Comparison of ENCODE assay signal across 22 cellular contexts in genomic region chr7:51066405-51066882, GRCh38.
"Had no signal": no experiment of that assay in that cellular context is flagged by ENCODE, and none has a peak within 500 bp of the region (broad histone marks: within the 10 kb centered on the region; RNA-seq: fewer than 3 reads in every experiment).

No MANE protein-coding gene starts in this region.

- H3K4me3 Mint-ChIP-seq: activated CD4-positive, alpha-beta T cell treated with anti-CD3 and anti-CD28 coated beads, Interleukin-2, amount 10 ng/mL, durations not matched to agents 7 days and 5 days; activated naive CD4-positive, alpha-beta T cell treated with anti-CD3 and anti-CD28 coated beads, Interleukin-2, amount 10 ng/mL, durations not matched to agents 7 days and 5 days; activated naive CD8-positive, alpha-beta T cell treated with anti-CD3 and anti-CD28 coated beads, Interleukin-2, amount 50 U/mL, for 24 hours; naive B cell; stimulated activated effector memory CD8-positive, alpha-beta T cell treated with anti-CD3 and anti-CD28 coated beads, Interleukin-12 subunit alpha, Interleukin-12 subunit beta, amount 100 ng/mL, for 72 hours had no signal

- H3K27me3 ChIP-seq: ascending aorta, breast epithelium, ovary had no signal

- H3K27ac Mint-ChIP-seq: activated CD4-positive, alpha-beta T cell treated with anti-CD3 and anti-CD28 coated beads, Interleukin-2, amount 10 ng/mL, durations not matched to agents 7 days and 5 days; activated naive CD4-positive, alpha-beta T cell treated with anti-CD3 and anti-CD28 coated beads, Interleukin-2, amount 10 ng/mL, durations not matched to agents 7 days and 5 days; activated naive CD8-positive, alpha-beta T cell treated with anti-CD3 and anti-CD28 coated beads, Interleukin-2, amount 50 U/mL, for 24 hours; stimulated activated effector memory CD8-positive, alpha-beta T cell treated with anti-CD3 and anti-CD28 coated beads, Interleukin-12 subunit alpha, Interleukin-12 subunit beta, amount 100 ng/mL, for 72 hours had no signal

- H3K4me3 ChIP-seq: ascending aorta, breast epithelium, ovary, thoracic aorta had no signal

- H3K36me3 Mint-ChIP-seq: activated naive CD4-positive, alpha-beta T cell treated with anti-CD3 and anti-CD28 coated beads, Interleukin-2, amount 10 ng/mL, durations not matched to agents 7 days and 5 days; naive B cell; stimulated activated effector memory CD8-positive, alpha-beta T cell treated with anti-CD3 and anti-CD28 coated beads, Interleukin-12 subunit alpha, Interleukin-12 subunit beta, amount 100 ng/mL, for 72 hours had no signal

- ATAC-seq: activated CD4-positive, CD25-positive, alpha-beta regulatory T cell treated with anti-CD3 and anti-CD28 coated beads, Interleukin-2, amount 50 U/mL, for 24 hours; activated naive CD8-positive, alpha-beta T cell treated with anti-CD3 and anti-CD28 coated beads, Interleukin-2, amount 50 U/mL, for 24 hours; left ventricle myocardium superior; sciatic nerve had no signal

- FAIRE-seq: keratinocyte had no signal

- H3K4me1 Mint-ChIP-seq: activated CD4-positive, alpha-beta T cell treated with anti-CD3 and anti-CD28 coated beads, Interleukin-2, amount 10 ng/mL, durations not matched to agents 7 days and 5 days; activated naive CD4-positive, alpha-beta T cell treated with anti-CD3 and anti-CD28 coated beads, Interleukin-2, amount 10 ng/mL, durations not matched to agents 7 days and 5 days; activated naive CD8-positive, alpha-beta T cell treated with anti-CD3 and anti-CD28 coated beads, Interleukin-2, amount 50 U/mL, for 24 hours; naive B cell; stimulated activated effector memory CD8-positive, alpha-beta T cell treated with anti-CD3 and anti-CD28 coated beads, Interleukin-12 subunit alpha, Interleukin-12 subunit beta, amount 100 ng/mL, for 72 hours had no signal

- H3K27me3 Mint-ChIP-seq: activated CD4-positive, alpha-beta T cell treated with anti-CD3 and anti-CD28 coated beads, Interleukin-2, amount 10 ng/mL, durations not matched to agents 7 days and 5 days; activated naive CD4-positive, alpha-beta T cell treated with anti-CD3 and anti-CD28 coated beads, Interleukin-2, amount 10 ng/mL, durations not matched to agents 7 days and 5 days; activated naive CD8-positive, alpha-beta T cell treated with anti-CD3 and anti-CD28 coated beads, Interleukin-2, amount 50 U/mL, for 24 hours; naive B cell had no signal

- H3K4me1 ChIP-seq: ascending aorta, breast epithelium had no signal

- H3K9me3 Mint-ChIP-seq: activated CD4-positive, alpha-beta T cell treated with anti-CD3 and anti-CD28 coated beads, Interleukin-2, amount 10 ng/mL, durations not matched to agents 7 days and 5 days; activated naive CD4-positive, alpha-beta T cell treated with anti-CD3 and anti-CD28 coated beads, Interleukin-2, amount 10 ng/mL, durations not matched to agents 7 days and 5 days; activated naive CD8-positive, alpha-beta T cell treated with anti-CD3 and anti-CD28 coated beads, Interleukin-2, amount 50 U/mL, for 24 hours; naive B cell; stimulated activated effector memory CD8-positive, alpha-beta T cell treated with anti-CD3 and anti-CD28 coated beads, Interleukin-12 subunit alpha, Interleukin-12 subunit beta, amount 100 ng/mL, for 72 hours had no signal

- H3K9me3 ChIP-seq: ascending aorta, breast epithelium, ovary, thoracic aorta had no signal

- DNase-seq: activated CD4-positive, alpha-beta T cell treated with anti-CD3 and anti-CD28 coated beads, Interleukin-2, amount 10 ng/mL, durations not matched to agents 7 days and 5 days; activated CD8-positive, alpha-beta memory T cell treated with anti-CD3 and anti-CD28 coated beads for 24 hours; activated CD8-positive, alpha-beta memory T cell treated with anti-CD3 and anti-CD28 coated beads, Interleukin-2, amount 50 U/mL, for 48 hours; activated effector memory CD4-positive, alpha-beta T cell treated with Interleukin-2 at 50 U/mL for 16 hours; activated naive CD4-positive, alpha-beta T cell treated with anti-CD3 and anti-CD28 coated beads, Interleukin-2, amount 10 ng/mL, durations not matched to agents 7 days and 5 days; activated naive CD8-positive, alpha-beta T cell treated with anti-CD3 and anti-CD28 coated beads, Interleukin-2, amount 50 U/mL, for 24 hours; activated T-cell treated with anti-CD3 and anti-CD28 coated beads, Interleukin-2, amount 50 U/mL, for 48 hours; cerebellar nuclear complex; dermis blood vessel endothelial cell; foreskin fibroblast; left ventricle myocardium superior; naive B cell; ovary; stimulated activated CD4-positive, alpha-beta T cell treated with anti-CD3 and anti-CD28 coated beads, Interleukin-4, amount 100 ng/mL, for 24 hours; T1000 had no signal

- H3K36me3 ChIP-seq: ascending aorta, breast epithelium, ovary, thoracic aorta had no signal

- H3K27ac ChIP-seq: ascending aorta, breast epithelium, ovary, thoracic aorta had no signal
